1 cellular context compared by ENCODE assay signal in the genomic region with DNA sequence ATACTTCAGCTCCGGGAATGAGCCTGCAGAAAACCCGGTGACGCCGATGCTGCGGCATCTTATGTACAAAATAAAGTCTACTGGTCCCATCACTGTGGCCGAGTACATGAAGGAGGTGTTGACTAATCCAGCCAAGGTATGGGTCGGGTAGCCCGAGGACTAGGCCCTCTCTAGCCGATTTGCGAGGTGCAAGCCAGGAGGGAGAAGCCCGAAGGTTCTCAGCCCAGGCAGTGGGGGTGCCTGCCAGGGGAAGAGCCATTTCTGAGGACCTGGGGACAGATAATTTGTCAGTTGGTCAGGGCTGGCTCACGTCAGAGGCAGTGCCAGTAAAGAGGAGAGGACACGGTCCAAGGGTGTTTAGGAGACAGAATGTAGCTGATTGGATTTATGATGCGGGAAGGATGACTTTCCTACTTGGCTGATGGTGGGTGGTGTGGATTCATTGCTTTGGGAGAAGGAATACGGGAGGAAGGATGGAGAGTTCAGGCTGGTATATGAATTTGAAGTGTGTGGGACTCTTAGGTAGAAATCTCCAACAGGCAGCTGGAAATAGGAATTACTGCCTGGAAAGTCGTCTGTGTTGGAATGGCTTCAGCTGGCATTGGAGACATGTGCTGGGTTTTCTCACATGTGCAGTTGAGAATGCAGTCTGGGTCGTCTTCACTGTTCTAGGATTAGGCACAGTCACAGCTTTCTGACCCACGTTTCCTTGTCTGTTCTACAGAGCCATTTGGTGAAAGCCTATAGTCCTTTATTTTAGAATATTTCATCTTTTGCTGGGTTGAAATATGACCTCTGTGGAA.
TF ChIP-seq lines count a peak whose summit lies in the region.

No MANE protein-coding gene starts in this region.

TF ChIP-seq in HEK293, 187 proteins besides CTCF, POLR2A, EP300 and RAD21 (continued from another document):
- TF ChIP-seq, protein P1, sequence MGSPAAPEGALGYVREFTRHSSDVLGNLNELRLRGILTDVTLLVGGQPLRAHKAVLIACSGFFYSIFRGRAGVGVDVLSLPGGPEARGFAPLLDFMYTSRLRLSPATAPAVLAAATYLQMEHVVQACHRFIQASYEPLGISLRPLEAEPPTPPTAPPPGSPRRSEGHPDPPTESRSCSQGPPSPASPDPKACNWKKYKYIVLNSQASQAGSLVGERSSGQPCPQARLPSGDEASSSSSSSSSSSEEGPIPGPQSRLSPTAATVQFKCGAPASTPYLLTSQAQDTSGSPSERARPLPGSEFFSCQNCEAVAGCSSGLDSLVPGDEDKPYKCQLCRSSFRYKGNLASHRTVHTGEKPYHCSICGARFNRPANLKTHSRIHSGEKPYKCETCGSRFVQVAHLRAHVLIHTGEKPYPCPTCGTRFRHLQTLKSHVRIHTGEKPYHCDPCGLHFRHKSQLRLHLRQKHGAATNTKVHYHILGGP (tag by site-specific recombination; IDR thresholded peaks at IDR 0.05): no peak
- TF ChIP-seq ZBTB20 (tag by site-specific recombination; IDR thresholded peaks at IDR 0.05) (peak; percentile 1; the same call in 1 of the 2 replicates), ZNF23 (tag by site-specific recombination; IDR thresholded peaks at IDR 0.05; ENCODE audit: borderline replicate concordance) (no peak), ZBTB8A (tag by site-specific recombination; IDR thresholded peaks at IDR 0.05) (no peak), ZXDB (tag by site-specific recombination; IDR thresholded peaks at IDR 0.05) (no peak), SCRT2 (tag by site-specific recombination; IDR thresholded peaks at IDR 0.05) (no peak), ZNF776 (tag by site-specific recombination; IDR thresholded peaks at IDR 0.05; ENCODE audit: borderline replicate concordance) (no peak), ZNF335 (tag by site-specific recombination; conservative IDR thresholded peaks at IDR 0.05) (peak; percentile 15; the same call in 1 of the 2 replicates), ZNF48 (tag by site-specific recombination; IDR thresholded peaks at IDR 0.05) (no peak), PRDM1 (tag by site-specific recombination; IDR thresholded peaks at IDR 0.05) (no peak)
